In the genomic region with DNA sequence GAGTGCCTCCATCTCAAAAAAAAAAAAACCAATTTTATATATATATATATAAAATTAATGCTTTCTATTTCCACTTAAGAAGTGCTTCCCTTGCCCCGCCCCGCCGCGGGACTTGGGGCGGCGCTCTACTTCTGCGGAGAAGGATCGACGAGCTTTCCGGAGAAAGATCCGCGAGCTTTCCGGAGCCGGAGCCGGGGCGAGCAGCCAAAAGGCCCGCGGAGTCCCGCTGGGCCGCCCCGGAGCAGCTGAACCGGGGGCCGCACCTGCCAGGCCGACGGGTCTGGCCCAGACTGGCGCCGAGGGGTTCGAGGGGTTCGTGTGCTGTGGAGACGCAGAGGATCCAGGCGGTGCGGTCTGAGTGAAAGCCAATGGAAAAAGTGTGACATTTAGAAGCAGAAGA, we compare ENCODE assay signal across 11 cellular contexts. TPM values are rescaled to one million over a fixed set of nuclear protein-coding genes. Genes with fewer than 3 reads are reported as not detected.
A peak's percentile ranks its signal among the peaks of the same experiment; 100 is the strongest.
DNase-seq lines count a peak whose midpoint lies in the region; ATAC-seq and TF ChIP-seq lines count a peak whose summit lies in the region.
"Had no signal": no experiment of that assay in that cellular context is flagged by ENCODE, and none has a peak within 500 bp of the region (broad histone marks: within the 10 kb centered on the region; RNA-seq: fewer than 3 reads in every experiment).

No MANE protein-coding gene starts in this region.

- H3K4me3 ChIP-seq in ACC112 (ENCODE audit: low read depth, low read length) (peak overlapping the region; percentile 71), osteoblast (ENCODE audit: insufficient read depth, low read length) (peak overlapping the region; percentile 73)

- DNase-seq in WTC11 (ENCODE audit: low spot score) (peak; percentile 46), fibroblast of peridontal ligament (ENCODE audit: extremely low read depth) (peak; percentile 47), osteoblast (ENCODE audit: insufficient read length, low spot score, missing footprints) (peak; percentile 90), NCI-H526 (lab: John Stamatoyannopoulos, UW) (no peak), HUDEP-2 (lab: John Stamatoyannopoulos, UW; ENCODE audit: unreplicated experiment in 76 of 76) (no peak), NCI-H446 (lab: John Stamatoyannopoulos, UW) (no peak)
- DNase-seq: DMS79, NCI-H510A treated with DMSO at 0.1 percent for 48 hours had no signal

- no peak overlapping the region for H3K27ac Mint-ChIP-seq in WTC11

- ATAC-seq in WTC11 (peak; percentile 22; the same call in 1 of the 2 replicates), HG02642 (IDR thresholded peaks at IDR 0.05; ENCODE audit: poor library complexity, unreplicated experiment) (no peak)

- H3K4me1 Mint-ChIP-seq in WTC11, result peaks cover 4% of the 10 kb centered on the region

- H3K27me3 Mint-ChIP-seq in WTC11 (ENCODE audit: low read depth), result peaks cover 29% of the 10 kb centered on the region

- H3K79me2 ChIP-seq in ACC112 (ENCODE audit: control insufficient read depth, insufficient read depth, low read length, unreplicated experiment) (no peaks in the 10 kb centered on the region), osteoblast (ENCODE audit: insufficient read depth, low read length) (no peaks in the 10 kb centered on the region)

- H3K27me3 ChIP-seq in ACC112 (ENCODE audit: insufficient read depth, low read length), result peaks cover 6% of the 10 kb centered on the region; the same call in 1 of the 2 replicates
- H3K27me3 ChIP-seq in osteoblast (ENCODE audit: insufficient read depth, low read length), result no peaks in the 10 kb centered on the region

- peaks cover 18% of the 10 kb centered on the region for H3K36me3 Mint-ChIP-seq in WTC11

- H4K20me1 ChIP-seq in osteoblast (ENCODE audit: insufficient read depth, low read length), result no peaks in the 10 kb centered on the region

- H3K4me3 Mint-ChIP-seq in WTC11, result peak overlapping the region; percentile 14; the same call in 1 of the 2 replicates

- peak overlapping the region; percentile 65 for H2AFZ ChIP-seq in ACC112 (ENCODE audit: low read length, unreplicated experiment)
- peak overlapping the region; percentile 90 for H2AFZ ChIP-seq in osteoblast (ENCODE audit: low read length)

- CTCF ChIA-PET in WTC11 (lab: Charles Lee), result interaction anchor here (0.7 to 0.9 kb wide), 2 partner anchors 159 to 280 kb away, joined by 3 read pairs; no protein-coding TSS in a partner anchor

- TF ChIP-seq CTCF in WTC11 (IDR thresholded peaks at IDR 0.05) (no peak), osteoblast (IDR thresholded peaks at IDR 0.05; ENCODE audit: extremely low read depth, low read depth, low read length) (no peak)

- POLR2A ChIA-PET in WTC11 (lab: Charles Lee), result no interaction called here

- peak overlapping the region; percentile 79 for H3K4me2 ChIP-seq in osteoblast (ENCODE audit: insufficient read depth, low read length)

- no peaks in the 10 kb centered on the region for H3K36me3 ChIP-seq in ACC112 (ENCODE audit: insufficient read depth, low read length)
- H3K36me3 ChIP-seq in osteoblast (ENCODE audit: insufficient read depth, low read length), result no peaks in the 10 kb centered on the region

- H3K27ac ChIP-seq in ACC112 (ENCODE audit: low read depth, low read length) (no peak overlapping the region), osteoblast (ENCODE audit: low read depth, low read length) (no peak overlapping the region)

- no peaks in the 10 kb centered on the region for H3K9me3 ChIP-seq in osteoblast (ENCODE audit: low read depth, low read length)

- H3K9me3 Mint-ChIP-seq in WTC11, result peaks cover 19% of the 10 kb centered on the region

- H3K4me1 ChIP-seq in ACC112 (ENCODE audit: control insufficient read depth, insufficient read depth, low read length, unreplicated experiment) (no peaks in the 10 kb centered on the region), osteoblast (ENCODE audit: insufficient read depth, low read length) (no peaks in the 10 kb centered on the region)

TF ChIP-seq in WTC11, 78 proteins besides CTCF, POLR2A, EP300 and RAD21:
- no peak for TF ChIP-seq JUN (CRISPR knock-in tag; IDR thresholded peaks at IDR 0.05)
- no peak for TF ChIP-seq OVOL2 (CRISPR knock-in tag; IDR thresholded peaks at IDR 0.05; ENCODE audit: borderline replicate concordance)
- no peak for TF ChIP-seq KAT7 (CRISPR knock-in tag; IDR thresholded peaks at IDR 0.05; ENCODE audit: borderline replicate concordance)
- TF ChIP-seq, protein P1, sequence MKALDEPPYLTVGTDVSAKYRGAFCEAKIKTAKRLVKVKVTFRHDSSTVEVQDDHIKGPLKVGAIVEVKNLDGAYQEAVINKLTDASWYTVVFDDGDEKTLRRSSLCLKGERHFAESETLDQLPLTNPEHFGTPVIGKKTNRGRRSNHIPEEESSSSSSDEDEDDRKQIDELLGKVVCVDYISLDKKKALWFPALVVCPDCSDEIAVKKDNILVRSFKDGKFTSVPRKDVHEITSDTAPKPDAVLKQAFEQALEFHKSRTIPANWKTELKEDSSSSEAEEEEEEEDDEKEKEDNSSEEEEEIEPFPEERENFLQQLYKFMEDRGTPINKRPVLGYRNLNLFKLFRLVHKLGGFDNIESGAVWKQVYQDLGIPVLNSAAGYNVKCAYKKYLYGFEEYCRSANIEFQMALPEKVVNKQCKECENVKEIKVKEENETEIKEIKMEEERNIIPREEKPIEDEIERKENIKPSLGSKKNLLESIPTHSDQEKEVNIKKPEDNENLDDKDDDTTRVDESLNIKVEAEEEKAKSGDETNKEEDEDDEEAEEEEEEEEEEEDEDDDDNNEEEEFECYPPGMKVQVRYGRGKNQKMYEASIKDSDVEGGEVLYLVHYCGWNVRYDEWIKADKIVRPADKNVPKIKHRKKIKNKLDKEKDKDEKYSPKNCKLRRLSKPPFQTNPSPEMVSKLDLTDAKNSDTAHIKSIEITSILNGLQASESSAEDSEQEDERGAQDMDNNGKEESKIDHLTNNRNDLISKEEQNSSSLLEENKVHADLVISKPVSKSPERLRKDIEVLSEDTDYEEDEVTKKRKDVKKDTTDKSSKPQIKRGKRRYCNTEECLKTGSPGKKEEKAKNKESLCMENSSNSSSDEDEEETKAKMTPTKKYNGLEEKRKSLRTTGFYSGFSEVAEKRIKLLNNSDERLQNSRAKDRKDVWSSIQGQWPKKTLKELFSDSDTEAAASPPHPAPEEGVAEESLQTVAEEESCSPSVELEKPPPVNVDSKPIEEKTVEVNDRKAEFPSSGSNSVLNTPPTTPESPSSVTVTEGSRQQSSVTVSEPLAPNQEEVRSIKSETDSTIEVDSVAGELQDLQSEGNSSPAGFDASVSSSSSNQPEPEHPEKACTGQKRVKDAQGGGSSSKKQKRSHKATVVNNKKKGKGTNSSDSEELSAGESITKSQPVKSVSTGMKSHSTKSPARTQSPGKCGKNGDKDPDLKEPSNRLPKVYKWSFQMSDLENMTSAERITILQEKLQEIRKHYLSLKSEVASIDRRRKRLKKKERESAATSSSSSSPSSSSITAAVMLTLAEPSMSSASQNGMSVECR (CRISPR knock-in tag; IDR thresholded peaks at IDR 0.05; ENCODE audit: borderline replicate concordance), result no peak
- no peak for TF ChIP-seq FOXJ3 (CRISPR knock-in tag; IDR thresholded peaks at IDR 0.05; ENCODE audit: borderline replicate concordance)
- TF ChIP-seq, protein P2, sequence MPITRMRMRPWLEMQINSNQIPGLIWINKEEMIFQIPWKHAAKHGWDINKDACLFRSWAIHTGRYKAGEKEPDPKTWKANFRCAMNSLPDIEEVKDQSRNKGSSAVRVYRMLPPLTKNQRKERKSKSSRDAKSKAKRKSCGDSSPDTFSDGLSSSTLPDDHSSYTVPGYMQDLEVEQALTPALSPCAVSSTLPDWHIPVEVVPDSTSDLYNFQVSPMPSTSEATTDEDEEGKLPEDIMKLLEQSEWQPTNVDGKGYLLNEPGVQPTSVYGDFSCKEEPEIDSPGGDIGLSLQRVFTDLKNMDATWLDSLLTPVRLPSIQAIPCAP (CRISPR knock-in tag; IDR thresholded peaks at IDR 0.05), result no peak
- no peak for TF ChIP-seq CBFB (CRISPR knock-in tag; IDR thresholded peaks at IDR 0.05; ENCODE audit: low read depth)
- no peak for TF ChIP-seq HMGA2 (CRISPR knock-in tag; IDR thresholded peaks at IDR 0.05)

RNA-seq across cellular contexts. Expression of a gene that starts 50.7 kb away (rescaled TPM):
- total RNA-seq in WTC11 (2021) (2.2 to 3.6 TPM (median 3.5 TPM) in 3 replicates), osteoblast (under 0.01 TPM in 1 of 2 replicates, not detected in the other)
- total RNA-seq: lung microvascular endothelial cell had no signal

Comparison
In these comparisons a context has a peak if more than half of its experiments do, and no peak if none do; other contexts are left out.
1. DNase-seq: peak in WTC11 (single experiment), fibroblast of peridontal ligament (single experiment) and osteoblast (single experiment); none in NCI-H526 (0 of 2), HUDEP-2 (0 of 76) and NCI-H446 (0 of 2).